Comparison of ENCODE assay signal across 20 cellular contexts in genomic region chr11:78429667-78430066, GRCh38. TPM values are rescaled to one million over a fixed set of nuclear protein-coding genes. Genes with fewer than 3 reads are reported as not detected.
DNase-seq lines count a peak whose midpoint lies in the region; ATAC-seq, FAIRE-seq and TF ChIP-seq lines count a peak whose summit lies in the region.
"Had no signal": no experiment of that assay in that cellular context is flagged by ENCODE, and none has a peak within 500 bp of the region (broad histone marks: within the 10 kb centered on the region; RNA-seq: fewer than 3 reads in every experiment).

No MANE protein-coding gene starts in this region.

- no peak overlapping the region for H3K4me3 ChIP-seq in small intestine (ENCODE audit: low read depth in 1 of 2, low read length in 2 of 2)
- H3K4me3 ChIP-seq in right atrium auricular region, result no peak overlapping the region
- H3K4me3 ChIP-seq: body of pancreas, esophagus muscularis mucosa, GM12878, PC-9 had no signal

- 19 to 40% (median 21%) methylated on average over 4 of the region's 4 CpGs for WGBS in small intestine, 3 donors

- CTCF ChIA-PET in activated CD8-positive, alpha-beta T cell treated with anti-CD3 and anti-CD28 coated beads, Interleukin-2, amount 10 ng/mL, durations not matched to agents 7 days and 5 days (lab: Charles Lee), result interaction anchor here (0.7 to 6.6 kb wide), 5 partner anchors 11 to 145 kb away, joined by 3 to 100 read pairs (median 3); partner anchors contain the start of genes GAB2 and NARS2

- H3K27ac Mint-ChIP-seq in activated CD8-positive, alpha-beta T cell treated with anti-CD3 and anti-CD28 coated beads, Interleukin-2, amount 10 ng/mL, durations not matched to agents 7 days and 5 days, result no peak overlapping the region
- H3K27ac Mint-ChIP-seq: CD8-positive, alpha-beta memory T cell had no signal

- no peak overlapping the region for H3K4me3 Mint-ChIP-seq in activated CD8-positive, alpha-beta T cell treated with anti-CD3 and anti-CD28 coated beads, Interleukin-2, amount 10 ng/mL, durations not matched to agents 7 days and 5 days
- H3K4me3 Mint-ChIP-seq: CD8-positive, alpha-beta memory T cell had no signal

- no peaks in the 10 kb centered on the region for H3K9me3 ChIP-seq in small intestine (ENCODE audit: control insufficient read depth, low read depth)
- H3K9me3 ChIP-seq in right atrium auricular region, result no peaks in the 10 kb centered on the region
- H3K9me3 ChIP-seq: body of pancreas, esophagus muscularis mucosa had no signal

- no peak for TF ChIP-seq CTCF in right atrium auricular region (IDR thresholded peaks at IDR 0.05)

- DNase-seq in activated CD4-positive, CD25-positive, alpha-beta regulatory T cell treated with anti-CD3 and anti-CD28 coated beads, Interleukin-2, amount 50 U/mL, for 72 hours, result no peak
- no peak for DNase-seq in activated CD8-positive, alpha-beta T cell treated with anti-CD3 and anti-CD28 coated beads, Interleukin-2, amount 10 ng/mL, durations not matched to agents 7 days and 5 days
- DNase-seq in small intestine (peak; percentile 16), right atrium auricular region (ENCODE audit: low spot score) (no peak), SIG-M5 treated with dmso at 0.1 percent for 504 hours (lab: John Stamatoyannopoulos, UW; ENCODE audit: unreplicated experiment) (no peak)
- DNase-seq: body of pancreas; CD8-positive, alpha-beta memory T cell; EL; midbrain; NCI-H187; NCI-H526 treated with DMSO at 0.1 percent for 48 hours had no signal

- ATAC-seq in activated CD4-positive, CD25-positive, alpha-beta regulatory T cell treated with anti-CD3 and anti-CD28 coated beads, Interleukin-2, amount 50 U/mL, for 24 hours, result peak; percentile 13 to 33
- ATAC-seq in GM21737 (IDR thresholded peaks at IDR 0.05; ENCODE audit: unreplicated experiment) (peak; percentile 37), HG02840 (IDR thresholded peaks at IDR 0.05; ENCODE audit: low FRiP score, unreplicated experiment) (no peak)
- peak; percentile 57 for ATAC-seq in activated CD8-positive, alpha-beta T cell treated with anti-CD3 and anti-CD28 coated beads, Interleukin-2, amount 10 ng/mL, durations not matched to agents 7 days and 5 days
- ATAC-seq: body of pancreas, GM12878, SK-N-SH treated with all-trans-retinoic acid at 6 μM for 48 hours had no signal

- H3K36me3 ChIP-seq in small intestine (ENCODE audit: control insufficient read depth in 2 of 2, insufficient read depth in 2 of 2, low read length in 2 of 2), result no peaks in the 10 kb centered on the region
- H3K36me3 ChIP-seq in right atrium auricular region, result no peaks in the 10 kb centered on the region

- peaks cover 30% of the 10 kb centered on the region for H3K4me1 Mint-ChIP-seq in activated CD8-positive, alpha-beta T cell treated with anti-CD3 and anti-CD28 coated beads, Interleukin-2, amount 10 ng/mL, durations not matched to agents 7 days and 5 days (ENCODE audit: low read depth)

- POLR2A ChIA-PET in activated CD8-positive, alpha-beta T cell treated with anti-CD3 and anti-CD28 coated beads, Interleukin-2, amount 10 ng/mL, durations not matched to agents 7 days and 5 days (lab: Charles Lee), result interaction anchor here (1.5 kb wide), 1 partner anchor 12 kb away, joined by 6 read pairs; the partner anchor contains the start of gene GAB2

- no peaks in the 10 kb centered on the region for H3K27me3 Mint-ChIP-seq in activated CD8-positive, alpha-beta T cell treated with anti-CD3 and anti-CD28 coated beads, Interleukin-2, amount 10 ng/mL, durations not matched to agents 7 days and 5 days (ENCODE audit: low read depth)

- H3K9me3 Mint-ChIP-seq in activated CD8-positive, alpha-beta T cell treated with anti-CD3 and anti-CD28 coated beads, Interleukin-2, amount 10 ng/mL, durations not matched to agents 7 days and 5 days (ENCODE audit: insufficient read depth), result no peaks in the 10 kb centered on the region
- H3K9me3 Mint-ChIP-seq: CD8-positive, alpha-beta memory T cell had no signal

- FAIRE-seq in small intestine (lab: Jason Lieb, UNC), result no peak
- FAIRE-seq: GM12878, keratinocyte had no signal

- H3K27me3 ChIP-seq in small intestine (ENCODE audit: control insufficient read depth in 2 of 2, insufficient read depth in 2 of 2, low read length in 2 of 2) (no peaks in the 10 kb centered on the region), right atrium auricular region (no peaks in the 10 kb centered on the region)
- H3K27me3 ChIP-seq: body of pancreas, esophagus muscularis mucosa had no signal

- H3K27ac ChIP-seq in small intestine (ENCODE audit: low read depth in 1 of 2, low read length in 1 of 2), result no peak overlapping the region
- H3K27ac ChIP-seq in right atrium auricular region, result no peak overlapping the region
- H3K27ac ChIP-seq: 22Rv1, body of pancreas, esophagus muscularis mucosa, PC-9 had no signal

- H3K36me3 Mint-ChIP-seq in activated CD8-positive, alpha-beta T cell treated with anti-CD3 and anti-CD28 coated beads, Interleukin-2, amount 10 ng/mL, durations not matched to agents 7 days and 5 days (ENCODE audit: low read depth), result peaks cover 1% of the 10 kb centered on the region

- peaks cover 0 to 2% of the 10 kb centered on the region in 2 donors for H3K4me1 ChIP-seq in small intestine (ENCODE audit: control insufficient read depth in 2 of 2, insufficient read depth in 1 of 2, low read depth in 1 of 2, low read length in 1 of 2)
- H3K4me1 ChIP-seq in right atrium auricular region, result no peaks in the 10 kb centered on the region

RNA-seq across cellular contexts. Expression of gene GAB2, which starts 12.0 kb away (rescaled TPM):
- 1 to 10 TPM; 7.6 to 9.8 TPM for total RNA-seq in activated CD8-positive, alpha-beta T cell treated with anti-CD3 and anti-CD28 coated beads, Interleukin-2, amount 10 ng/mL, durations not matched to agents 7 days and 5 days
- polyA plus RNA-seq in small intestine, result 10 to 100 TPM in 1 of 3 donors, 1 to 10 TPM in 2; 6.8 to 13.6 (median 8.7) TPM
- 10 to 100 TPM; 22.0 to 33.7 TPM for total RNA-seq in right atrium auricular region
- polyA plus RNA-seq: CD8-positive, alpha-beta memory T cell had no signal
